9 cellular contexts compared by ENCODE assay signal in the genomic region with DNA sequence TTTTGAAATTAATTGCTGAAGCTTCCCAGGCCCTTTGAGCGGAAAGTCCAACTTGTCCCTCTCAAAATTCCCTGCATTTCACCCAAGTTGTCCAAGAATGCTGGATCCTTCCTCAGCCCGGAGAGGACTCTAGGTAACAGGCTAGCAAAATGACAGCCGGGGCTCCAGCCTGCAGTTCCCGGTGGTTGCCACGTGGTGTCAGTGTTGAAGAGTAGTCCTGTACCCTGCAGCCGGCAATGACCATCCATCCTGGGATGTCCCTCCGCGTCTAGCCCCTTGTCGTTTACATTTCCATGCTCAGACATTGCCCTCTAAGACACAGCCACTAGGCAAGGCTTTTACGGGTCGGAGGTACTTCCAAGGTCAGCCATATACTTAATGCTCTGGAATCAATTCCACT. TPM values are rescaled to one million over a fixed set of nuclear protein-coding genes. Genes with fewer than 3 reads are reported as not detected.
A peak's percentile ranks its signal among the peaks of the same experiment; 100 is the strongest.
DNase-seq lines count a peak whose midpoint lies in the region; ATAC-seq, FAIRE-seq and TF ChIP-seq lines count a peak whose summit lies in the region.
"Had no signal": no experiment of that assay in that cellular context is flagged by ENCODE, and none has a peak within 500 bp of the region (broad histone marks: within the 10 kb centered on the region; RNA-seq: fewer than 3 reads in every experiment).

No MANE protein-coding gene starts in this region.

- ATAC-seq in PC-3 (peak; percentile 25; the same call in 1 of the 2 replicates), lung (ENCODE audit: insufficient read depth, low FRiP score) (peak; percentile 60), GM18861 (IDR thresholded peaks at IDR 0.05; ENCODE audit: unreplicated experiment) (no peak)

- no peaks in the 10 kb centered on the region for H3K79me2 ChIP-seq in PC-3 (ENCODE audit: low read length)

- H3F3A ChIP-seq in PC-3 (ENCODE audit: low read length, unreplicated experiment) = no peaks in the 10 kb centered on the region

- TF ChIP-seq CTCF in AG09309 (IDR thresholded peaks at IDR 0.05; ENCODE audit: control insufficient read depth, insufficient read depth, low read depth, low read length, missing control alignments) (peak; percentile 65), PC-3 (conservative IDR thresholded peaks at IDR 0.05; ENCODE audit: low read depth, low read length) (peak; percentile 72), brain microvascular endothelial cell (IDR thresholded peaks at IDR 0.05; ENCODE audit: low read depth, low read length, missing control alignments) (peak; percentile 83), lung (IDR thresholded peaks at IDR 0.05; ENCODE audit: control extremely low read depth, extremely low read depth) (no peak)

- no peaks in the 10 kb centered on the region for H3K9me2 ChIP-seq in PC-3 (replicated peaks; ENCODE audit: low read length)

- in situ Hi-C loops in brain microvascular endothelial cell (cut with HindIII; ENCODE audit: low pct_ligation_motif_present, low sequenced_read_pairs) = no loop called here

- POLR2A ChIA-PET in PC-3 (lab: Charles Lee; ENCODE audit: unreplicated experiment) = no interaction called here
- POLR2A ChIA-PET in CD4-positive, alpha-beta memory T cell (lab: Charles Lee; ENCODE audit: partially characterized antibody) = no interaction called here

- H3K27me3 ChIP-seq in PC-3 (ENCODE audit: low read length) = no peaks in the 10 kb centered on the region
- no peaks in the 10 kb centered on the region for H3K27me3 ChIP-seq in brain microvascular endothelial cell (replicated peaks)
- H3K27me3 ChIP-seq in lung (ENCODE audit: control insufficient read depth, insufficient read depth) = no peaks in the 10 kb centered on the region
- no peaks in the 10 kb centered on the region for H3K27me3 ChIP-seq in CD4-positive, alpha-beta memory T cell (ENCODE audit: insufficient read depth, low read length)

- no peak overlapping the region for H3K4me3 Mint-ChIP-seq in CD4-positive, alpha-beta memory T cell

- no peaks in the 10 kb centered on the region for H3K36me3 ChIP-seq in PC-3 (ENCODE audit: low read depth, low read length)
- H3K36me3 ChIP-seq in brain microvascular endothelial cell (replicated peaks) = no peaks in the 10 kb centered on the region
- no peaks in the 10 kb centered on the region for H3K36me3 ChIP-seq in lung (ENCODE audit: control insufficient read depth in 2 of 2, insufficient read depth in 2 of 2, low read length in 2 of 2)
- no peaks in the 10 kb centered on the region for H3K36me3 ChIP-seq in CD4-positive, alpha-beta memory T cell (ENCODE audit: insufficient read depth, low read length)

- DNase-seq in AG09309 (ENCODE audit: low read depth) (no peak), GM12892 (ENCODE audit: insufficient read length) (no peak), PC-3 (peak; percentile 55), brain microvascular endothelial cell (peak; percentile 39), lung (ENCODE audit: low spot score) (peak; percentile 38), hippocampal formation (lab: John Stamatoyannopoulos, UW) (no peak)
- no peak for DNase-seq in CD4-positive, alpha-beta memory T cell

- CTCF ChIA-PET in PC-3 (lab: Charles Lee) = no interaction called here
- CTCF ChIA-PET in CD4-positive, alpha-beta memory T cell (lab: Charles Lee; ENCODE audit: partially characterized antibody) = no interaction called here

- intact Hi-C loops in PC-3 (cut with micrococcal nuclease) = no loop called here
- intact Hi-C loops in CD4-positive, alpha-beta memory T cell (cut with micrococcal nuclease) = no loop called here

- peaks cover 0 to 9% (median 7%) of the 10 kb centered on the region in 8 donors for H3K9me3 Mint-ChIP-seq in CD4-positive, alpha-beta memory T cell

- H3K9me3 ChIP-seq in PC-3 (ENCODE audit: low read length) (no peaks in the 10 kb centered on the region), lung (ENCODE audit: control insufficient read depth in 2 of 2, insufficient read depth in 1 of 2, low read length in 1 of 2) (peaks cover 0 to 4% of the 10 kb centered on the region in 2 donors)
- no peaks in the 10 kb centered on the region for H3K9me3 ChIP-seq in CD4-positive, alpha-beta memory T cell (ENCODE audit: control insufficient read depth in 1 of 2, low read length in 2 of 2)

- no peak overlapping the region for H3K9ac ChIP-seq in PC-3 (ENCODE audit: low read length)

- FAIRE-seq in GM12892 (lab: Jason Lieb, UNC) = peak; percentile 48

- no peak overlapping the region for H3K27ac Mint-ChIP-seq in CD4-positive, alpha-beta memory T cell

- no peaks in the 10 kb centered on the region for H3K36me3 Mint-ChIP-seq in CD4-positive, alpha-beta memory T cell

- peaks cover 6 to 30% (median 14%) of the 10 kb centered on the region in 4 donors for H3K4me1 Mint-ChIP-seq in CD4-positive, alpha-beta memory T cell

- H3K4me3 ChIP-seq in AG09309 (ENCODE audit: control insufficient read depth, low read depth, low read length) = no peak overlapping the region
- no peak overlapping the region for H3K4me3 ChIP-seq in PC-3 (ENCODE audit: low read length)
- H3K4me3 ChIP-seq in brain microvascular endothelial cell (ENCODE audit: low read depth, low read length) = no peak overlapping the region
- H3K4me3 ChIP-seq in lung = no peak overlapping the region
- H3K4me3 ChIP-seq in CD4-positive, alpha-beta memory T cell (ENCODE audit: low read length in 2 of 2) = no peak overlapping the region

- TF ChIP-seq POLR2A in GM12892 (IDR thresholded peaks at IDR 0.05; ENCODE audit: low read depth, low read length) = no peak

- H3K4me2 ChIP-seq in PC-3 (ENCODE audit: low read length) = no peak overlapping the region

- H2AFZ ChIP-seq in PC-3 (ENCODE audit: low read length) = no peak overlapping the region

- 32 to 48% methylated on average over 11 of the region's 11 CpGs for WGBS in lung, 2 donors

- H3K4me1 ChIP-seq in PC-3 (ENCODE audit: insufficient read depth, low read length) (peaks cover 13% of the 10 kb centered on the region), lung (ENCODE audit: control insufficient read depth in 2 of 2, insufficient read depth in 2 of 2, low read length in 2 of 2) (no peaks in the 10 kb centered on the region)
- H3K4me1 ChIP-seq in CD4-positive, alpha-beta memory T cell (ENCODE audit: insufficient read depth, low read length) = peaks cover 21% of the 10 kb centered on the region

- no peaks in the 10 kb centered on the region for H4K20me1 ChIP-seq in PC-3 (ENCODE audit: low read length)

- no peak overlapping the region for H3K27ac ChIP-seq in PC-3 (ENCODE audit: low read length)
- no peak overlapping the region for H3K27ac ChIP-seq in brain microvascular endothelial cell
- no peak overlapping the region for H3K27ac ChIP-seq in lung (ENCODE audit: low read depth in 1 of 2, low read length in 1 of 2)
- no peak overlapping the region for H3K27ac ChIP-seq in CD4-positive, alpha-beta memory T cell (ENCODE audit: low read depth, low read length)
- H3K27ac ChIP-seq: epithelial cell of prostate had no signal

- H3K27me3 Mint-ChIP-seq in CD4-positive, alpha-beta memory T cell = peaks cover 0 to 4% of the 10 kb centered on the region in 2 donors

- BruUV-seq in PC-3 (replicated peaks; lab: Mats Ljungman, UMichigan) = no TSS peak

RNA-seq across cellular contexts. Expression of gene MTIF3, which starts 31.4 kb away (rescaled TPM):
- 46.9 TPM for polyA plus RNA-seq in GM12892 (2012; ENCODE audit: missing spikeins)
- 28.2 and 43.9 TPM in 2 replicates for total RNA-seq in PC-3 (2014; rRNA removed)
- 10 to 100 TPM; 26.9 to 45.4 TPM for total RNA-seq in lung
- 10 to 100 TPM; 47.7 to 64.7 TPM for polyA plus RNA-seq in lung
- 10 to 100 TPM; 86.4 to 92.4 TPM for total RNA-seq in CD4-positive, alpha-beta memory T cell
- 10 to 100 TPM; 85.6 to 94.4 TPM for polyA plus RNA-seq in CD4-positive, alpha-beta memory T cell

RNA-seq across cellular contexts. Expression of gene GTF3A, which starts 57.3 kb away (rescaled TPM):
- 290 TPM for polyA plus RNA-seq in GM12892 (2012; ENCODE audit: missing spikeins)
- total RNA-seq in PC-3 (2014; rRNA removed) (174 and 201 TPM in 2 replicates), lung (10 to 100 TPM; 38.2 to 97.4 TPM)
- polyA plus RNA-seq in lung = 100 to 1,000 TPM; 125 to 241 TPM
- 100 to 1,000 TPM; 225 to 236 TPM for total RNA-seq in CD4-positive, alpha-beta memory T cell
- polyA plus RNA-seq in CD4-positive, alpha-beta memory T cell = 100 to 1,000 TPM; 596 to 688 TPM

Comparison
In these comparisons a context has a peak if more than half of its experiments do, and no peak if none do; other contexts are left out.
1. DNase-seq: peak in PC-3 (single experiment), brain microvascular endothelial cell (single experiment) and lung (single experiment); none in AG09309 (single experiment), GM12892 (single experiment), hippocampal formation (0 of 2) and CD4-positive, alpha-beta memory T cell (0 of 5).